In the genomic region with DNA sequence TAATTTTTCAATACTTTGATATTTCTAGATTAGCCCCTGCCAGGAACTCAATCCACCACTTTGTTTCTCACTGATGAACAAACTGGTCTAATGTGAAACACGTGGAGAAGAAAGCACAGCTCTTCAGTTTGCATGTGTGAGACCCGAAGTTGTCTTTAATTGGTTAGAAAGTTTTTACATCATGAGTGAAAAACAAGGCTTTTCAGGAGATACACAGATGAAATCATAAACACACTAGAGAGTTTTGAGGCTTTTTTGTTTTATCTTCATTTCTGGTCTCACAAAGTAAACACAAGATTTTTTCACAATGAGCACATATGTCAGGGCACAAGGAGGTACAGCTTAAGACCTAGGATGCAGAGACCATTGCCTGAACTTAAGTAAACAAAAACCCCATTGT, we compare ENCODE assay signal across 33 cellular contexts.
A peak's percentile ranks its signal among the peaks of the same experiment; 100 is the strongest.
DNase-seq lines count a peak whose midpoint lies in the region; ATAC-seq, FAIRE-seq and TF ChIP-seq lines count a peak whose summit lies in the region.
"Had no signal": no experiment of that assay in that cellular context is flagged by ENCODE, and none has a peak within 500 bp of the region (broad histone marks: within the 10 kb centered on the region; RNA-seq: fewer than 3 reads in every experiment).

No MANE protein-coding gene starts in this region.

- H3K27me3 ChIP-seq in ACC112 (ENCODE audit: insufficient read depth, low read length) (no peaks in the 10 kb centered on the region), GM23248 (replicated peaks; ENCODE audit: insufficient read depth) (no peaks in the 10 kb centered on the region), SJSA1 (replicated peaks) (no peaks in the 10 kb centered on the region), WERI-Rb-1 (ENCODE audit: insufficient read depth, low read depth, severe bottlenecking) (peaks cover 6% of the 10 kb centered on the region)
- H3K27me3 ChIP-seq: ascending aorta, esophagus muscularis mucosa, uterus had no signal

- peak overlapping the region; percentile 53 for H3K4me2 ChIP-seq in GM23248 (ENCODE audit: unreplicated experiment)

- in situ Hi-C loops in GM23248 (cut with MboI), result no loop called here

- H3K36me3 ChIP-seq in ACC112 (ENCODE audit: insufficient read depth, low read length) (no peaks in the 10 kb centered on the region), GM23248 (ENCODE audit: low read depth) (no peaks in the 10 kb centered on the region), SJSA1 (no peaks in the 10 kb centered on the region), WERI-Rb-1 (no peaks in the 10 kb centered on the region)
- H3K36me3 ChIP-seq: ascending aorta, esophagus muscularis mucosa, uterus had no signal

- H2AFZ ChIP-seq in ACC112 (ENCODE audit: low read length, unreplicated experiment) (peak overlapping the region; percentile 19), GM23248 (peak overlapping the region; percentile 46)

- H3K79me2 ChIP-seq in ACC112 (ENCODE audit: control insufficient read depth, insufficient read depth, low read length, unreplicated experiment) (no peaks in the 10 kb centered on the region), GM23248 (ENCODE audit: insufficient read depth) (no peaks in the 10 kb centered on the region)

- H3F3A ChIP-seq in GM23248 (ENCODE audit: insufficient read depth), result peaks cover 3% of the 10 kb centered on the region; the same call in 1 of the 2 replicates

- no peaks in the 10 kb centered on the region for H3K9me2 ChIP-seq in GM23248 (ENCODE audit: insufficient read depth)

- no peak for FAIRE-seq in GM12891 (lab: Jason Lieb, UNC)
- FAIRE-seq: A204.1, keratinocyte had no signal

- POLR2A ChIA-PET in HEK293T (lab: Yijun Ruan, JAX), result no interaction called here

- no peak overlapping the region for H3K9ac ChIP-seq in GM23248

- H3K27ac ChIP-seq in ACC112 (ENCODE audit: low read depth, low read length) (no peak overlapping the region), GM23248 (no peak overlapping the region), SJSA1 (peak overlapping the region; percentile 16; the same call in 1 of the 2 replicates), WERI-Rb-1 (no peak overlapping the region)
- H3K27ac ChIP-seq: ascending aorta, esophagus muscularis mucosa, RWPE1, SK-N-MC, uterus had no signal

- TF ChIP-seq POLR2A in GM12891 (IDR thresholded peaks at IDR 0.05; ENCODE audit: low read depth, low read length), result no peak

- 3 to 9% methylated on average over 2 of the region's 2 CpGs for WGBS in GM23248 (ENCODE audit: low coverage in 1 of 2, low lambda C conversion rate in 2 of 2, missing lambda C conversion rate in 2 of 2), 2 experiments

- no peaks in the 10 kb centered on the region for H4K20me1 ChIP-seq in GM23248 (ENCODE audit: insufficient read depth)

- H3K4me1 ChIP-seq in ACC112 (ENCODE audit: control insufficient read depth, insufficient read depth, low read length, unreplicated experiment) (peaks cover 27% of the 10 kb centered on the region), GM23248 (ENCODE audit: insufficient read depth) (peaks cover 8% of the 10 kb centered on the region; the same call in 1 of the 2 replicates), SJSA1 (replicated peaks) (peaks cover 7% of the 10 kb centered on the region)
- H3K4me1 ChIP-seq: ascending aorta, esophagus muscularis mucosa, uterus had no signal

- H3K4me3 ChIP-seq in ACC112 (ENCODE audit: low read depth, low read length) (peak overlapping the region; percentile 53), GM23248 (no peak overlapping the region), SJSA1 (no peak overlapping the region), fibroblast of pulmonary artery (replicated peaks; ENCODE audit: low read depth, low read length) (no peak overlapping the region), WERI-Rb-1 (ENCODE audit: low read depth, low read length) (no peak overlapping the region)
- H3K4me3 ChIP-seq: ascending aorta, esophagus muscularis mucosa, SK-N-MC, uterus had no signal

- CTCF ChIA-PET in HEK293T (lab: Yijun Ruan, JAX), result no interaction called here

- H3K9me3 ChIP-seq in GM23248 (ENCODE audit: low read depth) (no peaks in the 10 kb centered on the region), SJSA1 (replicated peaks) (no peaks in the 10 kb centered on the region), WERI-Rb-1 (ENCODE audit: severe bottlenecking) (peaks cover 7% of the 10 kb centered on the region)
- H3K9me3 ChIP-seq: uterus had no signal

- TF ChIP-seq CTCF in fibroblast of pulmonary artery (IDR thresholded peaks at IDR 0.05; ENCODE audit: low read length, missing control alignments) (no peak), WERI-Rb-1 (IDR thresholded peaks at IDR 0.05; ENCODE audit: low read depth, low read length) (no peak)

- ATAC-seq in GM18520 (IDR thresholded peaks at IDR 0.05; ENCODE audit: unreplicated experiment), result no peak
- ATAC-seq: activated T-helper 17 cell treated with anti-CD3 and anti-CD28 coated beads, Interleukin-2, amount 50 U/mL, for 72 hours; natural killer cell; stimulated activated naive CD8-positive, alpha-beta T cell treated with anti-CD3 and anti-CD28 coated beads, Interleukin-15, amount 100 ng/mL, for 72 hours; T-helper 17 cell had no signal

- DNase-seq in GM23248 (no peak), SJSA1 (ENCODE audit: low read depth in 1 of 2, low spot score in 2 of 2) (peak in 1 of 2 experiments; percentile 52), fibroblast of pulmonary artery (ENCODE audit: low read depth) (peak; percentile 1), HEK293T (ENCODE audit: extremely low spot score) (no peak), GM12891 (ENCODE audit: insufficient read length, low spot score) (no peak), WERI-Rb-1 (no peak)
- DNase-seq: activated CD4-positive, alpha-beta memory T cell treated with anti-CD3 and anti-CD28 coated beads, Interleukin-2, amount 10 ng/mL, durations not matched to agents 7 days and 5 days; activated CD4-positive, alpha-beta T cell treated with anti-CD3 and anti-CD28 coated beads for 1 hour; C1 segment of cervical spinal cord; Calu3; central memory CD4-positive, alpha-beta T cell; H9; KG1; MM.1S; natural killer cell; NCI-H1417 treated with DMSO at 0.1 percent for 48 hours; NCI-H2081 treated with DMSO at 0.1 percent for 48 hours; NCI-H345; NCI-H748 treated with DMSO at 0.1 percent for 48 hours; occipital lobe; stimulated activated CD8-positive, alpha-beta memory T cell treated with anti-CD3 and anti-CD28 coated beads, Interleukin-4, amount 100 ng/mL, for 48 hours; stimulated activated naive CD8-positive, alpha-beta T cell treated with anti-CD3 and anti-CD28 coated beads, Interleukin-15, amount 100 ng/mL, for 72 hours; T-helper 17 cell; uterus had no signal

TF ChIP-seq in HEK293T, 16 proteins besides CTCF, POLR2A, EP300 and RAD21:
- no peak for TF ChIP-seq CTBP1 (IDR thresholded peaks at IDR 0.05; ENCODE audit: borderline replicate concordance)
- TF ChIP-seq, protein P1, sequence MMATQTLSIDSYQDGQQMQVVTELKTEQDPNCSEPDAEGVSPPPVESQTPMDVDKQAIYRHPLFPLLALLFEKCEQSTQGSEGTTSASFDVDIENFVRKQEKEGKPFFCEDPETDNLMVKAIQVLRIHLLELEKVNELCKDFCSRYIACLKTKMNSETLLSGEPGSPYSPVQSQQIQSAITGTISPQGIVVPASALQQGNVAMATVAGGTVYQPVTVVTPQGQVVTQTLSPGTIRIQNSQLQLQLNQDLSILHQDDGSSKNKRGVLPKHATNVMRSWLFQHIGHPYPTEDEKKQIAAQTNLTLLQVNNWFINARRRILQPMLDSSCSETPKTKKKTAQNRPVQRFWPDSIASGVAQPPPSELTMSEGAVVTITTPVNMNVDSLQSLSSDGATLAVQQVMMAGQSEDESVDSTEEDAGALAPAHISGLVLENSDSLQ (IDR thresholded peaks at IDR 0.05), result no peak
- no peak for TF ChIP-seq TARDBP (IDR thresholded peaks at IDR 0.05)
- TF ChIP-seq HDGF (IDR thresholded peaks at IDR 0.05; ENCODE audit: borderline replicate concordance), result no peak
- TF ChIP-seq FOXK2 (IDR thresholded peaks at IDR 0.05), result no peak
- TF ChIP-seq ARNT (IDR thresholded peaks at IDR 0.05), result no peak
- no peak for TF ChIP-seq ZNF384 (IDR thresholded peaks at IDR 0.05)
- TF ChIP-seq SP1 (IDR thresholded peaks at IDR 0.05), result no peak
- no peak for TF ChIP-seq SUZ12 (IDR thresholded peaks at IDR 0.05)
- TF ChIP-seq NFRKB (IDR thresholded peaks at IDR 0.05), result no peak
- no peak for TF ChIP-seq FOXM1 (IDR thresholded peaks at IDR 0.05; ENCODE audit: borderline replicate concordance)
- no peak for TF ChIP-seq LEF1 (IDR thresholded peaks at IDR 0.05; ENCODE audit: borderline replicate concordance)
- TF ChIP-seq ELF4 (IDR thresholded peaks at IDR 0.05), result no peak
- TF ChIP-seq FOXA1 (IDR thresholded peaks at IDR 0.05), result no peak
- no peak for TF ChIP-seq BHLHE40 (IDR thresholded peaks at IDR 0.05; ENCODE audit: borderline replicate concordance)
- TF ChIP-seq L3MBTL2 (conservative IDR thresholded peaks at IDR 0.05), result no peak

TF ChIP-seq in GM12891, 5 proteins besides CTCF, POLR2A, EP300 and RAD21:
- no peak for TF ChIP-seq PAX5 (IDR thresholded peaks at IDR 0.05; ENCODE audit: insufficient read depth, low read length, severe bottlenecking)
- no peak for TF ChIP-seq TAF1 (IDR thresholded peaks at IDR 0.05; ENCODE audit: low read depth, low read length)
- TF ChIP-seq POU2F2 (IDR thresholded peaks at IDR 0.05; ENCODE audit: low read depth, low read length), result no peak
- no peak for TF ChIP-seq POLR2AphosphoS5 (IDR thresholded peaks at IDR 0.05; ENCODE audit: low read depth, low read length)
- TF ChIP-seq SPI1 (IDR thresholded peaks at IDR 0.05; ENCODE audit: low read depth, low read length), result no peak
